1 cellular context compared by ENCODE assay signal in the genomic region with DNA sequence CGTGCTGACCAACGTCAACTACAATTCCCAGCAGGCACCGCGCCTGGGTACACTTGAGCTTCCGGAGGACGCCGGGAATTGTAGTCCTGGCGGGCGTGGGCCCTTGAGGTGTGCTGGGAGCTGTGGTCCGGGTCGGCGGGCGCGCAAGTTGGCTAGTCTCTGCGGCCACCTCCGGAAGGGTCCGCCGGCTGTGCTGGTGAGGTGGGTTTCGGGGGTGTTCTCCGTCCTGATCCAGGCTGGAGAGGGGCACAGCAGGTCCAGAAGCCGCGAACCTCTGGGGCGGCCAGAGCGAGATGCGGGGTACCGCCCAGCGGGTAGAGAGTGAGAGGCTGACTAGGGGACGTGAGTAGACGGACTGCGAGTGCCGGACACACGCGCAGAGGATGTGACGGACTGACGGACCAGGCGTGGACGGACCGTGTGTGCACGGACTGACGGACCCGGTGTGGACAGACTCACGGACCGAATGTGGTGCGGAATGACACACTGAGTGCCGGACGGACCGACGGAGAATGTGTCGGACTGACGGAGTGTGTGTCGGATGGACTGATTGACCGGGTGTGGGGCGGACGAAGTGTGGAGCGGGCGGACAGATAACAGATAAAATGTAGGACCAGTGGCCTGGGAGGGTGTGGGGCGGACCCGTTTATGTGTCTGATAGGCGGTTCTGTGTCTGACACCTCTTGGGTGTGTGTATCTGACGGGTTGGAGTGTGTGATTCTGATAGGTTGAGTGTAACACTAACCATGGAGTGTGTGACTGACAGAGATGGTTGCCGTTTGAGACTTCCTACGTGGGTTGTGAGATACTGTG.
TF ChIP-seq lines count a peak whose summit lies in the region.

Gene ZSCAN22 (plus strand): TSS at position 81 of the 813 bp plus-strand sequence. CDS start 7,809 bp downstream, outside the sequence.

TF ChIP-seq in GM12878, 131 proteins besides CTCF, POLR2A, EP300 and RAD21 (continued from another document):
- peak; percentile 60 for TF ChIP-seq ELK1 (IDR thresholded peaks at IDR 0.05; ENCODE audit: low read depth, low read length)
- TF ChIP-seq MAX (IDR thresholded peaks at IDR 0.05; ENCODE audit: low read depth, low read length) = no peak; the same call in 1 of the 2 replicates
- no peak for TF ChIP-seq MYB (IDR thresholded peaks at IDR 0.05; ENCODE audit: borderline replicate concordance, low read depth, low read length)
- TF ChIP-seq RAD51 (IDR thresholded peaks at IDR 0.05) = no peak
- TF ChIP-seq SMAD1 (IDR thresholded peaks at IDR 0.05; ENCODE audit: low read depth, partially characterized antibody) = no peak
- TF ChIP-seq POU2F2 (IDR thresholded peaks at IDR 0.05; ENCODE audit: borderline replicate concordance, low read depth, low read length) = peak; percentile 7; the same call in 1 of the 3 replicates
- TF ChIP-seq HCFC1 (IDR thresholded peaks at IDR 0.05; ENCODE audit: low read length) = peak; percentile 94
- TF ChIP-seq BCLAF1 (IDR thresholded peaks at IDR 0.05) = no peak
- no peak for TF ChIP-seq BRCA1 (IDR thresholded peaks at IDR 0.05; ENCODE audit: low read depth, low read length)
- TF ChIP-seq, protein P1, sequence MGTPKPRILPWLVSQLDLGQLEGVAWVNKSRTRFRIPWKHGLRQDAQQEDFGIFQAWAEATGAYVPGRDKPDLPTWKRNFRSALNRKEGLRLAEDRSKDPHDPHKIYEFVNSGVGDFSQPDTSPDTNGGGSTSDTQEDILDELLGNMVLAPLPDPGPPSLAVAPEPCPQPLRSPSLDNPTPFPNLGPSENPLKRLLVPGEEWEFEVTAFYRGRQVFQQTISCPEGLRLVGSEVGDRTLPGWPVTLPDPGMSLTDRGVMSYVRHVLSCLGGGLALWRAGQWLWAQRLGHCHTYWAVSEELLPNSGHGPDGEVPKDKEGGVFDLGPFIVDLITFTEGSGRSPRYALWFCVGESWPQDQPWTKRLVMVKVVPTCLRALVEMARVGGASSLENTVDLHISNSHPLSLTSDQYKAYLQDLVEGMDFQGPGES (IDR thresholded peaks at IDR 0.05) = no peak
- TF ChIP-seq NR2C1 (IDR thresholded peaks at IDR 0.05) = peak; percentile 74
- TF ChIP-seq MEF2A (IDR thresholded peaks at IDR 0.05; ENCODE audit: insufficient read depth, low read depth, low read length) = 0 out of 2 replicates have a peak, but pooled peaks have one; percentile 48
- TF ChIP-seq POLR2AphosphoS5 (IDR thresholded peaks at IDR 0.05; ENCODE audit: low read length) = peak; percentile 68; the same call in 1 of the 2 replicates
- TF ChIP-seq, protein P2, sequence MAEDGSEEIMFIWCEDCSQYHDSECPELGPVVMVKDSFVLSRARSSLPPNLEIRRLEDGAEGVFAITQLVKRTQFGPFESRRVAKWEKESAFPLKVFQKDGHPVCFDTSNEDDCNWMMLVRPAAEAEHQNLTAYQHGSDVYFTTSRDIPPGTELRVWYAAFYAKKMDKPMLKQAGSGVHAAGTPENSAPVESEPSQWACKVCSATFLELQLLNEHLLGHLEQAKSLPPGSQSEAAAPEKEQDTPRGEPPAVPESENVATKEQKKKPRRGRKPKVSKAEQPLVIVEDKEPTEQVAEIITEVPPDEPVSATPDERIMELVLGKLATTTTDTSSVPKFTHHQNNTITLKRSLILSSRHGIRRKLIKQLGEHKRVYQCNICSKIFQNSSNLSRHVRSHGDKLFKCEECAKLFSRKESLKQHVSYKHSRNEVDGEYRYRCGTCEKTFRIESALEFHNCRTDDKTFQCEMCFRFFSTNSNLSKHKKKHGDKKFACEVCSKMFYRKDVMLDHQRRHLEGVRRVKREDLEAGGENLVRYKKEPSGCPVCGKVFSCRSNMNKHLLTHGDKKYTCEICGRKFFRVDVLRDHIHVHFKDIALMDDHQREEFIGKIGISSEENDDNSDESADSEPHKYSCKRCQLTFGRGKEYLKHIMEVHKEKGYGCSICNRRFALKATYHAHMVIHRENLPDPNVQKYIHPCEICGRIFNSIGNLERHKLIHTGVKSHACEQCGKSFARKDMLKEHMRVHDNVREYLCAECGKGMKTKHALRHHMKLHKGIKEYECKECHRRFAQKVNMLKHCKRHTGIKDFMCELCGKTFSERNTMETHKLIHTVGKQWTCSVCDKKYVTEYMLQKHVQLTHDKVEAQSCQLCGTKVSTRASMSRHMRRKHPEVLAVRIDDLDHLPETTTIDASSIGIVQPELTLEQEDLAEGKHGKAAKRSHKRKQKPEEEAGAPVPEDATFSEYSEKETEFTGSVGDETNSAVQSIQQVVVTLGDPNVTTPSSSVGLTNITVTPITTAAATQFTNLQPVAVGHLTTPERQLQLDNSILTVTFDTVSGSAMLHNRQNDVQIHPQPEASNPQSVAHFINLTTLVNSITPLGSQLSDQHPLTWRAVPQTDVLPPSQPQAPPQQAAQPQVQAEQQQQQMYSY (CRISPR knock-in tag; IDR thresholded peaks at IDR 0.05) = no peak
- no peak for TF ChIP-seq SMC3 (IDR thresholded peaks at IDR 0.05; ENCODE audit: borderline replicate concordance, low read length)
- no peak for TF ChIP-seq ZNF274 (IDR thresholded peaks at IDR 0.05; ENCODE audit: insufficient read depth, insufficient read length)
- no peak for TF ChIP-seq SUZ12 (IDR thresholded peaks at IDR 0.05; ENCODE audit: unreplicated experiment)
- TF ChIP-seq NFXL1 (IDR thresholded peaks at IDR 0.05; ENCODE audit: borderline replicate concordance) = no peak
- TF ChIP-seq CHD2 (IDR thresholded peaks at IDR 0.05; ENCODE audit: borderline replicate concordance, low read depth, low read length) = peak; percentile 80; the same call in 1 of the 2 replicates
- no peak for TF ChIP-seq MYC (IDR thresholded peaks at IDR 0.05; ENCODE audit: insufficient read depth, insufficient read length, insufficient replicate concordance, low read length, severe bottlenecking)
TF ChIP-seq in GM12878: peak in this region for 58.
